Comparison of ENCODE assay signal across 1 cellular context in genomic region chr9:116605904-116606341, GRCh38.
TF ChIP-seq lines count a peak whose summit lies in the region.

No MANE protein-coding gene starts in this region.

TF ChIP-seq in GM23338, 12 proteins besides CTCF, POLR2A, EP300 and RAD21 (continued from another document):
- TF ChIP-seq ZNF462 (CRISPR knock-in tag; IDR thresholded peaks at IDR 0.05), result no peak
- no peak for TF ChIP-seq ZNF331 (CRISPR knock-in tag; IDR thresholded peaks at IDR 0.05; ENCODE audit: low read depth)
- TF ChIP-seq EZH2phosphoT487 (IDR thresholded peaks at IDR 0.05; ENCODE audit: unreplicated experiment), result no peak
- no peak for TF ChIP-seq STAT1 (IDR thresholded peaks at IDR 0.05; ENCODE audit: unreplicated experiment)
- no peak for TF ChIP-seq NANOG (IDR thresholded peaks at IDR 0.05; ENCODE audit: borderline replicate concordance)
